14 cellular contexts compared by ENCODE assay signal in the genomic region with DNA sequence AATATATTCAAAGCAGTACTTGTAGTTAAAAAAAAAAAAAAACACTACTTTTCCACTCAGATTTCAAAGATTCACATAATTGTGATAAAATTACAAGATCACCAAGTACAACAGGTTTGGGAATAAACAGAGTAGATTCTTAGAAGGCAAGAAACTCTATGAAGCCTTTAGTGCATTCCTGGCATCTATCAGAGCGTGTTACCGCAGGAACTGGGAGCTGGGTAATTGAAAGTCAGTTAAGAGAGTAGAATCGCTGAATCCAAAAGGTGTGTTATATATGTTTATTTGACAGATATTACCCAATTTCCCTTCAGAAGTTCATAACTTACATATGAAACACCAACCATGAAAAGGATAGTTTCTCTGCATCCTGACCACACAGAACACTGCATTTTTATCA.
DNase-seq lines count a peak whose midpoint lies in the region; TF ChIP-seq lines count a peak whose summit lies in the region.
"Had no signal": no experiment of that assay in that cellular context is flagged by ENCODE, and none has a peak within 500 bp of the region (broad histone marks: within the 10 kb centered on the region; RNA-seq: fewer than 3 reads in every experiment).

No MANE protein-coding gene starts in this region.

- H3K4me2 ChIP-seq in osteoblast (ENCODE audit: insufficient read depth, low read length) = no peak overlapping the region
- H3K4me2 ChIP-seq: BLaER1 treated with 17β-estradiol and CSF1 and Interleukin-3, amounts not matched to agents 10 nM and 100 nM had no signal

- peaks cover 28% of the 10 kb centered on the region for H3K4me1 ChIP-seq in osteoblast (ENCODE audit: insufficient read depth, low read length)
- H3K4me1 ChIP-seq: HAP-1 had no signal

- TF ChIP-seq CTCF in kidney epithelial cell (IDR thresholded peaks at IDR 0.05; ENCODE audit: insufficient read depth, low read length, poor library complexity, severe bottlenecking) = no peak
- no peak for TF ChIP-seq CTCF in osteoblast (IDR thresholded peaks at IDR 0.05; ENCODE audit: extremely low read depth, low read depth, low read length)

- no peaks in the 10 kb centered on the region for H3K27me3 ChIP-seq in kidney epithelial cell (ENCODE audit: control insufficient read depth, insufficient read depth, low read length)
- no peaks in the 10 kb centered on the region for H3K27me3 ChIP-seq in osteoblast (ENCODE audit: insufficient read depth, low read length)
- H3K27me3 ChIP-seq: BLaER1 treated with 17β-estradiol and CSF1 and Interleukin-3, amounts not matched to agents 10 nM and 100 nM had no signal

- no peak overlapping the region for H2AFZ ChIP-seq in osteoblast (ENCODE audit: low read length)
- H2AFZ ChIP-seq: GM23248 had no signal

- no peaks in the 10 kb centered on the region for H4K20me1 ChIP-seq in osteoblast (ENCODE audit: insufficient read depth, low read length)
- H4K20me1 ChIP-seq: BLaER1 treated with 17β-estradiol and CSF1 and Interleukin-3, amounts not matched to agents 10 nM and 100 nM had no signal

- H3K27ac ChIP-seq in osteoblast (ENCODE audit: low read depth, low read length) = no peak overlapping the region
- H3K27ac ChIP-seq: BLaER1 treated with 17β-estradiol and CSF1 and Interleukin-3, amounts not matched to agents 10 nM and 100 nM; GM23248 had no signal

- H3K79me2 ChIP-seq in osteoblast (ENCODE audit: insufficient read depth, low read length) = no peaks in the 10 kb centered on the region

- no peaks in the 10 kb centered on the region for H3K36me3 ChIP-seq in kidney epithelial cell (ENCODE audit: control insufficient read depth, insufficient read depth, low read length)
- no peaks in the 10 kb centered on the region for H3K36me3 ChIP-seq in osteoblast (ENCODE audit: insufficient read depth, low read length)
- H3K36me3 ChIP-seq: BLaER1 treated with 17β-estradiol and CSF1 and Interleukin-3, amounts not matched to agents 10 nM and 100 nM; HAP-1 had no signal

- H3K4me3 ChIP-seq in kidney epithelial cell (ENCODE audit: low read depth, low read length) (no peak overlapping the region), osteoblast (ENCODE audit: insufficient read depth, low read length) (no peak overlapping the region)
- H3K4me3 ChIP-seq: BLaER1 treated with 17β-estradiol and CSF1 and Interleukin-3, amounts not matched to agents 10 nM and 100 nM; GM23248; HAP-1 had no signal

- no peaks in the 10 kb centered on the region for H3K9me3 ChIP-seq in osteoblast (ENCODE audit: low read depth, low read length)
- H3K9me3 ChIP-seq: BLaER1 treated with 17β-estradiol and CSF1 and Interleukin-3, amounts not matched to agents 10 nM and 100 nM; HAP-1 had no signal

- DNase-seq in fibroblast of peridontal ligament (ENCODE audit: extremely low read depth) (peak; percentile 30), kidney epithelial cell (ENCODE audit: low read depth) (peak; percentile 42), osteoblast (ENCODE audit: insufficient read length, low spot score, missing footprints) (peak; percentile 59), NCI-H1048 (lab: John Stamatoyannopoulos, UW) (no peak), NCI-H1105 (lab: John Stamatoyannopoulos, UW) (no peak)
- no peak for DNase-seq in stimulated activated naive CD4-positive, alpha-beta T cell (lab: John Stamatoyannopoulos, UW)
- DNase-seq: CD8-positive, alpha-beta memory T cell; COR-L47; DMS153; DMS79; GDM1; GM23248 had no signal

Comparison
In these comparisons a context has a peak if more than half of its experiments do, and no peak if none do; other contexts are left out.
1. DNase-seq: peak in fibroblast of peridontal ligament (single experiment), kidney epithelial cell (single experiment) and osteoblast (single experiment); none in stimulated activated naive CD4-positive, alpha-beta T cell (0 of 6), NCI-H1048 (single experiment) and NCI-H1105 (single experiment).